1 cellular context compared by ENCODE assay signal in the genomic region with DNA sequence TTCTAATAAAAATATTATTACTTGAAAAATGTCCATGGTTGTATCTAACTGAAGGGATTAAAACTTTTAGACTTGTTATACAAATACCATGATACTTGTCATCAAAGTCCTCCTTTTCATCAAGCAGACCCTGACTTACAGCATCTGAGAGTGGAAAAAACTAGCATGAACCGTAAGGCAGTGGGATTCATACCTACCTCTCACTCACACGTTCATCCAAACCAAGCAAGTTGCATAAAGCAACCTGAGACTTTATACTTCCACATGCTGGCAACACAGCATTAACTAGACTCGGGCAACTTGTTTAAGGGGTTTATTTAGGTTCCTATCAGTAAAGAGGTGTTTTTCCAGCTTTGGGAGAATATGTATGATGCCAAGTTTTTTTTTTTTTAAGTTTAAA.
TF ChIP-seq lines count a peak whose summit lies in the region.

No MANE protein-coding gene starts in this region.

TF ChIP-seq in SK-N-SH, 30 proteins besides CTCF, POLR2A, EP300 and RAD21 (continued from another document):
- TF ChIP-seq FOSL2 (IDR thresholded peaks at IDR 0.05; ENCODE audit: borderline replicate concordance, low read depth) (no peak), RFX5 (IDR thresholded peaks at IDR 0.05; ENCODE audit: low read length) (no peak), POLR2AphosphoS5 (IDR thresholded peaks at IDR 0.05; ENCODE audit: low read depth, low read length) (no peak), YY1 (IDR thresholded peaks at IDR 0.05; ENCODE audit: low read depth) (no peak)
- TF ChIP-seq, protein P1, sequence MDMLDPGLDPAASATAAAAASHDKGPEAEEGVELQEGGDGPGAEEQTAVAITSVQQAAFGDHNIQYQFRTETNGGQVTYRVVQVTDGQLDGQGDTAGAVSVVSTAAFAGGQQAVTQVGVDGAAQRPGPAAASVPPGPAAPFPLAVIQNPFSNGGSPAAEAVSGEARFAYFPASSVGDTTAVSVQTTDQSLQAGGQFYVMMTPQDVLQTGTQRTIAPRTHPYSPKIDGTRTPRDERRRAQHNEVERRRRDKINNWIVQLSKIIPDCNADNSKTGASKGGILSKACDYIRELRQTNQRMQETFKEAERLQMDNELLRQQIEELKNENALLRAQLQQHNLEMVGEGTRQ (IDR thresholded peaks at IDR 0.05; ENCODE audit: borderline replicate concordance, low read depth, low read length) = no peak
